Comparison of ENCODE assay signal across 23 cellular contexts in genomic region chr4:117068120-117068519, GRCh38.
"Had no signal": no experiment of that assay in that cellular context is flagged by ENCODE, and none has a peak within 500 bp of the region (broad histone marks: within the 10 kb centered on the region; RNA-seq: fewer than 3 reads in every experiment).

No MANE protein-coding gene starts in this region.

- DNase-seq: colonic mucosa; cortex of kidney; dermis blood vessel endothelial cell; dorsolateral prefrontal cortex; effector CD4-positive, alpha-beta T cell; effector CD8-positive, alpha-beta T cell; effector memory CD4-positive, alpha-beta T cell; effector memory CD8-positive, alpha-beta T cell; endodermal cell; erythroblast; esophagus squamous epithelium; foreskin fibroblast; foreskin keratinocyte; foreskin melanocyte; gastrocnemius medialis; glutamatergic neuron; head of caudate nucleus; heart left ventricle; heart right ventricle had no signal

- H3K4me3 ChIP-seq: colonic mucosa, coronary artery, dorsolateral prefrontal cortex, esophagus muscularis mucosa, esophagus squamous epithelium, gastrocnemius medialis, gastroesophageal sphincter, heart left ventricle, heart right ventricle had no signal

- H3K27ac ChIP-seq: colonic mucosa, coronary artery, dorsolateral prefrontal cortex, epithelial cell of prostate, esophagus muscularis mucosa, esophagus squamous epithelium, foreskin keratinocyte, gastrocnemius medialis, gastroesophageal sphincter, heart left ventricle, heart right ventricle had no signal

- H3K9me3 ChIP-seq: colonic mucosa, esophagus muscularis mucosa, esophagus squamous epithelium, gastrocnemius medialis, gastroesophageal sphincter, heart left ventricle had no signal

- H3K27me3 ChIP-seq: colonic mucosa, dorsolateral prefrontal cortex, esophagus muscularis mucosa, esophagus squamous epithelium, foreskin keratinocyte, gastrocnemius medialis, gastroesophageal sphincter, heart left ventricle, heart right ventricle had no signal

- H3K36me3 ChIP-seq: colonic mucosa, esophagus muscularis mucosa, esophagus squamous epithelium, gastrocnemius medialis, gastroesophageal sphincter, heart left ventricle, heart right ventricle had no signal
